In the genomic region with DNA sequence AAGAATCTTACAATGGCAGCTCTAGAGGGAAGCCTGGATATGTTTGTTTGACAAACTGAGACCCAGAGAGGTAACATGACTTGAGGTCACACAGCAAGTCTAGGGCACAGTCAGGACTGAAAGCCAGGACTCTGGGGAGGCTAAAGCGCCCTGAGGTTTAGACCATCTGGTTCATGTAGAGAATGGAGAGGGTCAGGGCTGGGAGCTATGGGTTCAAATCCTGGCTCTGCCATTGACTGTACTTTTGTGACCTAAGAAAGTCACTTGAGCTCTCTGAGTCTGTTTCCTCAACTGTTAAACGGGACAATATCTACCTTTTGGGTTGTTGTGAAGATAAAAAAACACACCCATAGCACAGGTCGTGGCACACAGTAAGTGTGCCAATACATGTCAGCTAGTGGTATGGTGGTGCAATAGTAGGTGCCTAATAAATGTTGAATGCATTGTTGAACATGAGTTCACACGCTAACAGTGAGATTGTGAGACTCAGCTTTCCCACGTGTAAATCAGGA, we compare ENCODE assay signal across 1 cellular context.
TF ChIP-seq lines count a peak whose summit lies in the region.

No MANE protein-coding gene starts in this region.

TF ChIP-seq in H1, 55 proteins besides CTCF, POLR2A, EP300 and RAD21:
- TF ChIP-seq HDAC6 (IDR thresholded peaks at IDR 0.05; ENCODE audit: low read depth, low read length) (no peak), BRCA1 (IDR thresholded peaks at IDR 0.05; ENCODE audit: low read depth, low read length) (no peak)
